In the genomic region with DNA sequence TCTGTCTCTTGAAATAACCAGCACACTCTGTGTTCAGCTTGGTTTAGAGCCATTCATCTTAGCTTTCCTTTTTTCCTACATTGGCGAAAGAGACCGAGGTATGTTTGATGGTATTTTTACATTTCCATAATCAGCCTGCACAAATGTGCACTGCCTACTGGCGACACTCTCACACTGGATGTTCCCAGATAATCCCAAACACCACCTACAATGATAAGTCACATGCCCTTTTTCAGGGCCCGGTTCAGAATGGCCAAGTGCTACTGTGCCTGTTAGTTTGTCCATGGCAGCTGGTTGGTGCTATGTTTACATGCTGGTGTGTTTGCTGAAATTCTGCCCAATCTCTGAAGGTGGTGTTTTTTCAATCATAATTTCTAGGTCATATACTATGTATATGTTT, we compare ENCODE assay signal across 24 cellular contexts.
DNase-seq lines count a peak whose midpoint lies in the region; ATAC-seq and TF ChIP-seq lines count a peak whose summit lies in the region.
"Had no signal": no experiment of that assay in that cellular context is flagged by ENCODE, and none has a peak within 500 bp of the region (broad histone marks: within the 10 kb centered on the region; RNA-seq: fewer than 3 reads in every experiment).

No MANE protein-coding gene starts in this region.

- peaks cover 18% of the 10 kb centered on the region for H3K9me3 Mint-ChIP-seq in nephron progenitor cell
- H3K9me3 Mint-ChIP-seq: GM23338 had no signal

- no peak overlapping the region for H3K4me3 Mint-ChIP-seq in nephron progenitor cell
- H3K4me3 Mint-ChIP-seq: CD14-positive monocyte; CD4-positive, alpha-beta T cell; CD8-positive, alpha-beta memory T cell; GM23338; H9 had no signal

- H3K27me3 ChIP-seq in right atrium auricular region (no peaks in the 10 kb centered on the region), left ventricle myocardium inferior (ENCODE audit: low read depth) (no peaks in the 10 kb centered on the region)
- H3K27me3 ChIP-seq: BE2C; BLaER1 treated with 17β-estradiol and CSF1 and Interleukin-3, amounts not matched to agents 10 nM and 100 nM had no signal

- ATAC-seq in Right ventricle myocardium superior (ENCODE audit: poor library complexity) (peak; percentile 55), left cardiac atrium (peak; percentile 47 to 58), HG02973 (IDR thresholded peaks at IDR 0.05; ENCODE audit: unreplicated experiment) (no peak)
- ATAC-seq: A549, GM12878, GM23338, HCT116 had no signal

- H3K4me3 ChIP-seq in right atrium auricular region (no peak overlapping the region), left ventricle myocardium inferior (no peak overlapping the region)
- H3K4me3 ChIP-seq: A549; BLaER1 treated with 17β-estradiol and CSF1 and Interleukin-3, amounts not matched to agents 10 nM and 100 nM; GM12878; GM23338 had no signal

- peaks cover 14% of the 10 kb centered on the region for H3K27me3 Mint-ChIP-seq in nephron progenitor cell (ENCODE audit: low read depth, poor library complexity)

- no peaks in the 10 kb centered on the region for H3K36me3 Mint-ChIP-seq in nephron progenitor cell (ENCODE audit: low read depth)
- H3K36me3 Mint-ChIP-seq: CD14-positive monocyte had no signal

- peak overlapping the region; percentile 40 for H3K27ac Mint-ChIP-seq in nephron progenitor cell
- H3K27ac Mint-ChIP-seq: CD14-positive monocyte; CD4-positive, alpha-beta T cell; CD8-positive, alpha-beta memory T cell; GM23338; H9 had no signal

- no peaks in the 10 kb centered on the region for H3K9me3 ChIP-seq in right atrium auricular region
- H3K9me3 ChIP-seq in left ventricle myocardium inferior (replicated peaks) = peaks cover 7% of the 10 kb centered on the region
- H3K9me3 ChIP-seq: A549; BE2C; BLaER1 treated with 17β-estradiol and CSF1 and Interleukin-3, amounts not matched to agents 10 nM and 100 nM had no signal

- H3K36me3 ChIP-seq in right atrium auricular region = no peaks in the 10 kb centered on the region
- H3K36me3 ChIP-seq in left ventricle myocardium inferior = no peaks in the 10 kb centered on the region
- H3K36me3 ChIP-seq: BE2C; BLaER1 treated with 17β-estradiol and CSF1 and Interleukin-3, amounts not matched to agents 10 nM and 100 nM had no signal

- intact Hi-C loops in Right ventricle myocardium superior (cut with DNase I) (no loop called here), left cardiac atrium (cut with DNase I) (no loop called here), left ventricle myocardium inferior (cut with micrococcal nuclease) (no loop called here)

- no peaks in the 10 kb centered on the region for H3K4me1 Mint-ChIP-seq in nephron progenitor cell
- H3K4me1 Mint-ChIP-seq: CD14-positive monocyte; CD8-positive, alpha-beta memory T cell; GM23338; H9 had no signal

- no peaks in the 10 kb centered on the region for H3K4me1 ChIP-seq in right atrium auricular region
- peaks cover 5% of the 10 kb centered on the region for H3K4me1 ChIP-seq in left ventricle myocardium inferior
- H3K4me1 ChIP-seq: A549; BE2C; BLaER1 treated with 17β-estradiol and CSF1 and Interleukin-3, amounts not matched to agents 10 nM and 100 nM had no signal

- no peak for DNase-seq in Right ventricle myocardium superior
- DNase-seq in right atrium auricular region (ENCODE audit: low spot score) = no peak
- DNase-seq in left cardiac atrium = no peak
- DNase-seq in left ventricle myocardium inferior = no peak
- DNase-seq in nephron progenitor cell = no peak
- no peak for DNase-seq in MV-4-11 (lab: John Stamatoyannopoulos, UW)
- DNase-seq: 8988T; ACHN; AML-193; BE2C; CD4-positive, alpha-beta T cell; CD8-positive, alpha-beta memory T cell; DMS 273 treated with DMSO at 0.1 percent for 48 hours; DMS79; EL; GDM1; H9 had no signal

- H3K27ac ChIP-seq in right atrium auricular region (no peak overlapping the region), left ventricle myocardium inferior (replicated peaks) (no peak overlapping the region)
- H3K27ac ChIP-seq: A549; BLaER1 treated with 17β-estradiol and CSF1 and Interleukin-3, amounts not matched to agents 10 nM and 100 nM had no signal

- no peak for TF ChIP-seq CTCF in right atrium auricular region (IDR thresholded peaks at IDR 0.05)
- TF ChIP-seq CTCF in left ventricle myocardium inferior (IDR thresholded peaks at IDR 0.05; ENCODE audit: borderline replicate concordance) = no peak
- no peak for TF ChIP-seq CTCF in nephron progenitor cell (IDR thresholded peaks at IDR 0.05)
